ENCODE assay signal across 10 cellular contexts in genomic region chr5:1511651-1512540, GRCh38. TPM values are rescaled to one million over a fixed set of nuclear protein-coding genes. Genes with fewer than 3 reads are reported as not detected.
DNase-seq lines count a peak whose midpoint lies in the region; ATAC-seq and TF ChIP-seq lines count a peak whose summit lies in the region.
"Had no signal": no experiment of that assay in that cellular context is flagged by ENCODE, and none has a peak within 500 bp of the region (broad histone marks: within the 10 kb centered on the region; RNA-seq: fewer than 3 reads in every experiment).

No MANE protein-coding gene starts in this region.

- intact Hi-C loops in left lung (cut with DNase I): no loop called here

- H3K27me3 Mint-ChIP-seq in endothelial cell (ENCODE audit: unreplicated experiment): peaks cover 6% of the 10 kb centered on the region
- H3K27me3 Mint-ChIP-seq: stimulated activated naive CD8-positive, alpha-beta T cell treated with anti-CD3 and anti-CD28 coated beads, Interleukin-15, Interleukin-2, amounts not matched to agents 100 ng/mL and 50 ng/mL, for 24 hours had no signal

- H3K4me3 Mint-ChIP-seq in endothelial cell (ENCODE audit: unreplicated experiment): no peak overlapping the region
- H3K4me3 Mint-ChIP-seq: stimulated activated naive CD8-positive, alpha-beta T cell treated with anti-CD3 and anti-CD28 coated beads, Interleukin-15, Interleukin-2, amounts not matched to agents 100 ng/mL and 50 ng/mL, for 24 hours had no signal

- peaks cover 15% of the 10 kb centered on the region for H3K36me3 Mint-ChIP-seq in endothelial cell (ENCODE audit: low read depth, unreplicated experiment)

- no peaks in the 10 kb centered on the region for H3K9me3 Mint-ChIP-seq in endothelial cell (ENCODE audit: unreplicated experiment)
- H3K9me3 Mint-ChIP-seq: stimulated activated naive CD8-positive, alpha-beta T cell treated with anti-CD3 and anti-CD28 coated beads, Interleukin-15, Interleukin-2, amounts not matched to agents 100 ng/mL and 50 ng/mL, for 24 hours had no signal

- peak; percentile 1 for ATAC-seq in left lung
- no peak for ATAC-seq in GM21423 (IDR thresholded peaks at IDR 0.05; ENCODE audit: unreplicated experiment)
- ATAC-seq: heart right ventricle had no signal

- TF ChIP-seq CTCF in astrocyte of the spinal cord (IDR thresholded peaks at IDR 0.05; ENCODE audit: low read depth, low read length): peak; percentile 41
- no peak for TF ChIP-seq CTCF in left lung (IDR thresholded peaks at IDR 0.05)
- TF ChIP-seq CTCF in endothelial cell (IDR thresholded peaks at IDR 0.05; ENCODE audit: unreplicated experiment): no peak

- in situ Hi-C loops in astrocyte of the spinal cord (cut with HindIII; ENCODE audit: low sequenced_read_pairs): no loop called here

- H3K4me3 ChIP-seq in astrocyte of the spinal cord (ENCODE audit: low read depth, low read length): no peak overlapping the region
- no peak overlapping the region for H3K4me3 ChIP-seq in left lung
- H3K4me3 ChIP-seq: heart right ventricle had no signal

- DNase-seq in DMS53 treated with DMSO at 0.1 percent for 48 hours (lab: John Stamatoyannopoulos, UW; ENCODE audit: unreplicated experiment): peak; percentile 10
- DNase-seq in HT1080 (ENCODE audit: low read depth): peak; percentile 84
- DNase-seq in astrocyte of the spinal cord (ENCODE audit: low read depth, low spot score): peak; percentile 37
- peak; percentile 30 to 80 for DNase-seq in left lung
- no peak for DNase-seq in effector CD8-positive, alpha-beta T cell (lab: John Stamatoyannopoulos, UW)
- DNase-seq in NCI-H2081 treated with DMSO at 0.1 percent for 48 hours (lab: John Stamatoyannopoulos, UW): no peak
- no peak for DNase-seq in endothelial cell (ENCODE audit: low spot score)

- no peak overlapping the region for H3K27ac ChIP-seq in left lung
- H3K27ac ChIP-seq: heart right ventricle had no signal

- peaks cover 13 to 54% of the 10 kb centered on the region in 2 donors for H3K4me1 ChIP-seq in left lung

- H3K27ac Mint-ChIP-seq in endothelial cell (ENCODE audit: unreplicated experiment): no peak overlapping the region
- H3K27ac Mint-ChIP-seq: stimulated activated naive CD8-positive, alpha-beta T cell treated with anti-CD3 and anti-CD28 coated beads, Interleukin-15, Interleukin-2, amounts not matched to agents 100 ng/mL and 50 ng/mL, for 24 hours had no signal

- H3K9me3 ChIP-seq in left lung: no peaks in the 10 kb centered on the region
- H3K9me3 ChIP-seq: heart right ventricle had no signal

- H3K27me3 ChIP-seq in left lung: no peaks in the 10 kb centered on the region
- H3K27me3 ChIP-seq: heart right ventricle had no signal

- peaks cover 19% of the 10 kb centered on the region for H3K4me1 Mint-ChIP-seq in endothelial cell (ENCODE audit: unreplicated experiment)

- peaks cover 0 to 57% of the 10 kb centered on the region in 2 donors for H3K36me3 ChIP-seq in left lung

RNA-seq across cellular contexts. Expression of gene LPCAT1, which starts 11.9 kb away (rescaled TPM):
- 53.3 and 58.5 TPM in 2 replicates for total RNA-seq in HT1080 (2014; rRNA removed; shearing (Covaris generic))
- 57.9 and 62.1 TPM in 2 replicates for polyA plus RNA-seq in HT1080 (2015; cell fraction: cytosol; rRNA removed)
- polyA plus RNA-seq in HT1080 (2015; cell fraction: nucleus; rRNA removed): 62.2 and 77.1 TPM in 2 replicates
- 100 to 1,000 TPM; 458 to 751 TPM for total RNA-seq in left lung
- total RNA-seq in endothelial cell (ENCODE audit: unreplicated experiment): 81.3 TPM

Comparison
In these comparisons a context has a peak if more than half of its experiments do, and no peak if none do; other contexts are left out.
1. DNase-seq: peak in DMS53 treated with DMSO at 0.1 percent for 48 hours (single experiment), HT1080 (single experiment), astrocyte of the spinal cord (single experiment) and left lung (2 of 2); none in effector CD8-positive, alpha-beta T cell (single experiment), NCI-H2081 treated with DMSO at 0.1 percent for 48 hours (single experiment) and endothelial cell (single experiment).